ENCODE assay signal across 1 cellular context in genomic region chr1:22639286-22639685, GRCh38.
TF ChIP-seq lines count a peak whose summit lies in the region.

No MANE protein-coding gene starts in this region.

TF ChIP-seq in K562, 482 proteins besides CTCF, POLR2A, EP300 and RAD21 (continued from another document):
- TF ChIP-seq CUX1 (CRISPR knock-in tag; IDR thresholded peaks at IDR 0.05) (no peak), GTF2B (IDR thresholded peaks at IDR 0.05; ENCODE audit: extremely low read depth, insufficient read length) (no peak), CBX1 (IDR thresholded peaks at IDR 0.05; ENCODE audit: low read depth) (no peak), CTBP1 (IDR thresholded peaks at IDR 0.05; ENCODE audit: borderline replicate concordance) (0 out of 2 replicates have a peak, but pooled peaks have one; percentile 20), PHB (CRISPR knock-in tag; IDR thresholded peaks at IDR 0.05) (no peak), RBBP5 (IDR thresholded peaks at IDR 0.05; ENCODE audit: borderline replicate concordance, insufficient read depth, low read length, poor library complexity, severe bottlenecking) (no peak), SNRNP70 (optimal IDR thresholded peaks at IDR 0.05; ENCODE audit: low read depth, low read length) (no peak), EZH2 (IDR thresholded peaks at IDR 0.05; ENCODE audit: borderline replicate concordance, low read depth, low read length) (no peak), ZNF263 (CRISPR knock-in tag; IDR thresholded peaks at IDR 0.05; ENCODE audit: borderline replicate concordance) (no peak), ZMIZ1 (IDR thresholded peaks at IDR 0.05; ENCODE audit: low read depth in 2 of 2, low read length in 2 of 2) (no peak), ZC3H11A (IDR thresholded peaks at IDR 0.05; ENCODE audit: low read depth, low read length) (no peak), HLTF (IDR thresholded peaks at IDR 0.05) (no peak), NR2C2 (CRISPR knock-in tag; IDR thresholded peaks at IDR 0.05) (no peak), NR2C2 (tag; IDR thresholded peaks at IDR 0.05) (no peak), CBX3 (IDR thresholded peaks at IDR 0.05; ENCODE audit: borderline replicate concordance in 1 of 2, low read length in 2 of 2) (no peak), MYC (IDR thresholded peaks at IDR 0.05; ENCODE audit: low read depth, low read length) (no peak), MYC (CRISPR knock-in tag; IDR thresholded peaks at IDR 0.05; ENCODE audit: borderline replicate concordance, low read depth) (no peak), ZNF79 (CRISPR knock-in tag; IDR thresholded peaks at IDR 0.05; ENCODE audit: low read depth) (no peak), ZBTB9 (CRISPR knock-in tag; IDR thresholded peaks at IDR 0.05) (no peak), HEY1 (CRISPR knock-in tag; IDR thresholded peaks at IDR 0.05; ENCODE audit: borderline replicate concordance) (no peak), ZBTB7A (IDR thresholded peaks at IDR 0.05; ENCODE audit: borderline replicate concordance, control insufficient read depth, low read depth, low read length) (peak; percentile 79; the same call in 1 of the 2 replicates), RCOR1 (IDR thresholded peaks at IDR 0.05; ENCODE audit: borderline replicate concordance in 1 of 2, low read depth in 2 of 2, low read length in 2 of 2) (0 out of 4 replicates have a peak, but pooled peaks of 1 of the 2 experiments have one; percentile 4), THRB (CRISPR knock-in tag; conservative IDR thresholded peaks at IDR 0.05) (no peak), SFPQ (IDR thresholded peaks at IDR 0.05; ENCODE audit: low read depth, low read length) (no peak), ZNF778 (CRISPR knock-in tag; IDR thresholded peaks at IDR 0.05) (no peak), TFAP4 (CRISPR knock-in tag; IDR thresholded peaks at IDR 0.05; ENCODE audit: borderline replicate concordance) (peak; percentile 67), ZNF165 (CRISPR knock-in tag; IDR thresholded peaks at IDR 0.05; ENCODE audit: borderline replicate concordance) (no peak), ZNF41 (CRISPR knock-in tag; conservative IDR thresholded peaks at IDR 0.05) (no peak), RAD51 (IDR thresholded peaks at IDR 0.05; ENCODE audit: borderline replicate concordance, low read depth) (no peak), SETDB1 (IDR thresholded peaks at IDR 0.05; ENCODE audit: low read length) (no peak), HMGXB4 (CRISPR knock-in tag; IDR thresholded peaks at IDR 0.05) (no peak), TCF3 (CRISPR knock-in tag; IDR thresholded peaks at IDR 0.05) (no peak), NRF1 (conservative IDR thresholded peaks at IDR 0.05 in 1 of 2, IDR thresholded peaks at IDR 0.05 in 1 of 2) (no peak), TAL1 (IDR thresholded peaks at IDR 0.05) (no peak), NEUROD1 (IDR thresholded peaks at IDR 0.05; ENCODE audit: borderline replicate concordance, low read depth, low read length, partially characterized antibody) (no peak), RBM15 (IDR thresholded peaks at IDR 0.05; ENCODE audit: insufficient read depth, low read length) (no peak), EP400 (IDR thresholded peaks at IDR 0.05) (no peak), MAZ (CRISPR knock-in tag; conservative IDR thresholded peaks at IDR 0.05 in 1 of 2, IDR thresholded peaks at IDR 0.05 in 1 of 2) (peak in 1 of 2 experiments; percentile 91; a peak in 2 of 4 replicates), ZNF197 (CRISPR knock-in tag; IDR thresholded peaks at IDR 0.05; ENCODE audit: low read depth) (no peak), PCBP1 (IDR thresholded peaks at IDR 0.05; ENCODE audit: low read depth, low read length, poor library complexity, severe bottlenecking) (no peak), ZBTB12 (CRISPR knock-in tag; IDR thresholded peaks at IDR 0.05) (no peak)
